8 cellular contexts compared by ENCODE assay signal in genomic region chr1:15153184-15153841, GRCh38. TPM values are rescaled to one million over a fixed set of nuclear protein-coding genes. Genes with fewer than 3 reads are reported as not detected.
DNase-seq lines count a peak whose midpoint lies in the region; ATAC-seq lines count a peak whose summit lies in the region.

TSS of gene TMEM51 (plus strand) at chr1:15153747. CDS start at chr1:15215088, 61,341 bp downstream.

- DNase-seq in activated naive CD4-positive, alpha-beta T cell treated with anti-CD3 and anti-CD28 coated beads, Interleukin-2, amount 50 U/mL, for 16 hours = no peak
- DNase-seq in NCI-H460 (ENCODE audit: extremely low read depth, low read depth) (peak; percentile 40), astrocyte of the hippocampus (ENCODE audit: low read depth, low spot score) (peak; percentile 88), hypothalamus (lab: John Stamatoyannopoulos, UW) (peak in 28 of 51 donors; percentile 9 to 62 (median 26))
- DNase-seq in activated CD8-positive, alpha-beta memory T cell treated with anti-CD3 and anti-CD28 coated beads, Interleukin-2, amount 10 ng/mL, durations not matched to agents 7 days and 5 days = no peak

- peaks cover 31% of the 10 kb centered on the region for H3K4me1 ChIP-seq in rectal smooth muscle tissue (ENCODE audit: control insufficient read depth, insufficient read depth, low read length)

- H3K9ac ChIP-seq in rectal smooth muscle tissue (ENCODE audit: low read length) = peak within 1 kb of the TSS; percentile 68

- CTCF ChIA-PET in activated CD8-positive, alpha-beta memory T cell treated with anti-CD3 and anti-CD28 coated beads, Interleukin-2, amount 10 ng/mL, durations not matched to agents 7 days and 5 days (lab: Charles Lee) = interaction anchor here (0.6 to 3.1 kb wide), 5 partner anchors 25 to 156 kb away, joined by 3 to 8 read pairs (median 4); no protein-coding TSS in a partner anchor

- peak within 1 kb of the TSS; percentile 85 for H3K4me3 ChIP-seq in rectal smooth muscle tissue (ENCODE audit: low read length)

- H3K27me3 ChIP-seq in rectal smooth muscle tissue (ENCODE audit: control insufficient read depth, insufficient read depth, low read length) = no peaks in the 10 kb centered on the region

- ATAC-seq in GM21381 (IDR thresholded peaks at IDR 0.05; ENCODE audit: unreplicated experiment) = no peak
- no peak for ATAC-seq in activated CD8-positive, alpha-beta memory T cell treated with anti-CD3 and anti-CD28 coated beads, Interleukin-2, amount 10 ng/mL, durations not matched to agents 7 days and 5 days

- no peak within 1 kb of the TSS for H3K27ac Mint-ChIP-seq in activated naive CD4-positive, alpha-beta T cell treated with anti-CD3 and anti-CD28 coated beads, Interleukin-2, amount 50 U/mL, for 24 hours
- no peak within 1 kb of the TSS for H3K27ac Mint-ChIP-seq in activated CD8-positive, alpha-beta memory T cell treated with anti-CD3 and anti-CD28 coated beads, Interleukin-2, amount 10 ng/mL, durations not matched to agents 7 days and 5 days

- no peaks in the 10 kb centered on the region for H3K36me3 ChIP-seq in rectal smooth muscle tissue (ENCODE audit: control insufficient read depth, insufficient read depth, low read length)

- H3K4me1 Mint-ChIP-seq in activated naive CD4-positive, alpha-beta T cell treated with anti-CD3 and anti-CD28 coated beads, Interleukin-2, amount 50 U/mL, for 24 hours = peaks cover 35% of the 10 kb centered on the region
- H3K4me1 Mint-ChIP-seq in activated CD8-positive, alpha-beta memory T cell treated with anti-CD3 and anti-CD28 coated beads, Interleukin-2, amount 10 ng/mL, durations not matched to agents 7 days and 5 days = peaks cover 15% of the 10 kb centered on the region

- peaks cover 20% of the 10 kb centered on the region for H3K27me3 Mint-ChIP-seq in activated naive CD4-positive, alpha-beta T cell treated with anti-CD3 and anti-CD28 coated beads, Interleukin-2, amount 50 U/mL, for 24 hours
- H3K27me3 Mint-ChIP-seq in activated CD8-positive, alpha-beta memory T cell treated with anti-CD3 and anti-CD28 coated beads, Interleukin-2, amount 10 ng/mL, durations not matched to agents 7 days and 5 days = peaks cover 69% of the 10 kb centered on the region

- H3K4me3 Mint-ChIP-seq in activated naive CD4-positive, alpha-beta T cell treated with anti-CD3 and anti-CD28 coated beads, Interleukin-2, amount 50 U/mL, for 24 hours = peak within 1 kb of the TSS; percentile 79
- no peak within 1 kb of the TSS for H3K4me3 Mint-ChIP-seq in activated CD8-positive, alpha-beta memory T cell treated with anti-CD3 and anti-CD28 coated beads, Interleukin-2, amount 10 ng/mL, durations not matched to agents 7 days and 5 days

- peak within 1 kb of the TSS; percentile 95 for H3K27ac ChIP-seq in rectal smooth muscle tissue (ENCODE audit: low read depth, low read length)

- no peaks in the 10 kb centered on the region for H3K36me3 Mint-ChIP-seq in activated naive CD4-positive, alpha-beta T cell treated with anti-CD3 and anti-CD28 coated beads, Interleukin-2, amount 50 U/mL, for 24 hours
- H3K36me3 Mint-ChIP-seq in activated CD8-positive, alpha-beta memory T cell treated with anti-CD3 and anti-CD28 coated beads, Interleukin-2, amount 10 ng/mL, durations not matched to agents 7 days and 5 days = no peaks in the 10 kb centered on the region

- H3K9me3 Mint-ChIP-seq in activated naive CD4-positive, alpha-beta T cell treated with anti-CD3 and anti-CD28 coated beads, Interleukin-2, amount 50 U/mL, for 24 hours = no peaks in the 10 kb centered on the region
- no peaks in the 10 kb centered on the region for H3K9me3 Mint-ChIP-seq in activated CD8-positive, alpha-beta memory T cell treated with anti-CD3 and anti-CD28 coated beads, Interleukin-2, amount 10 ng/mL, durations not matched to agents 7 days and 5 days (ENCODE audit: low read depth)

RNA-seq across cellular contexts. Expression of gene TMEM51, which starts in this region (rescaled TPM):
- 6.3 and 6.4 TPM in 2 replicates for total RNA-seq in NCI-H460 (2014; rRNA removed; shearing (Covaris generic))
- 7.4 and 7.8 TPM in 2 replicates for polyA plus RNA-seq in NCI-H460 (2014; cell fraction: nucleus; rRNA removed)
- total RNA-seq in activated CD8-positive, alpha-beta memory T cell treated with anti-CD3 and anti-CD28 coated beads, Interleukin-2, amount 10 ng/mL, durations not matched to agents 7 days and 5 days = not detected

Comparison
In these comparisons a context has a peak if more than half of its experiments do, and no peak if none do; other contexts are left out.
1. DNase-seq: peak in NCI-H460 (single experiment), astrocyte of the hippocampus (single experiment) and hypothalamus (28 of 51); none in activated naive CD4-positive, alpha-beta T cell treated with anti-CD3 and anti-CD28 coated beads, Interleukin-2, amount 50 U/mL, for 16 hours (single experiment) and activated CD8-positive, alpha-beta memory T cell treated with anti-CD3 and anti-CD28 coated beads, Interleukin-2, amount 10 ng/mL, durations not matched to agents 7 days and 5 days (single experiment).